1 cellular context compared by ENCODE assay signal in the genomic region with DNA sequence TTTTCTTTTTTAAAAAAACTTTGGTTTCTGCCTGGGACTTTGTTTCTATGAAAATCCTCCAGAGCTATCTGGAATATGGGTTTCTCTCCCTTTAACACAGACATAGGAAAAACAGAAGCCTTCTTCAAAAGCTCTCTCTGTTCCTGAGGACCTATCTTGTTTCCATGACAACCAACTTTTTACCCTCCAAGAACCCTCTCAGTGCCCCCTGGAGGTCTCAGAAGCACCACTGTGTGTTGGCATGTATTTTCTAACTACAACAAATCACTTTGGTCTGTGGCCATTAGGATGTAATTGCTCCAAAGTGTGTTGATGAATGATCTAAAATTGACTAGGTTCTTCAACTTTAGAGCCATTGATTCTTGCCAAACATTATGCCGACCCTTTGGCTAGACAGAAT.
TF ChIP-seq lines count a peak whose summit lies in the region.

No MANE protein-coding gene starts in this region.

TF ChIP-seq in GM23338, 12 proteins besides CTCF, POLR2A, EP300 and RAD21:
- no peak for TF ChIP-seq STAT1 (IDR thresholded peaks at IDR 0.05; ENCODE audit: unreplicated experiment)
- TF ChIP-seq ZNF114 (CRISPR knock-in tag; IDR thresholded peaks at IDR 0.05), result no peak
- TF ChIP-seq EZH2phosphoT487 (IDR thresholded peaks at IDR 0.05; ENCODE audit: unreplicated experiment), result no peak
- no peak for TF ChIP-seq ZNF331 (CRISPR knock-in tag; IDR thresholded peaks at IDR 0.05; ENCODE audit: low read depth)
- no peak for TF ChIP-seq JUNB (IDR thresholded peaks at IDR 0.05; ENCODE audit: unreplicated experiment)
- no peak for TF ChIP-seq CREB1 (CRISPR knock-in tag; IDR thresholded peaks at IDR 0.05; ENCODE audit: low read depth)
- TF ChIP-seq, protein P1, sequence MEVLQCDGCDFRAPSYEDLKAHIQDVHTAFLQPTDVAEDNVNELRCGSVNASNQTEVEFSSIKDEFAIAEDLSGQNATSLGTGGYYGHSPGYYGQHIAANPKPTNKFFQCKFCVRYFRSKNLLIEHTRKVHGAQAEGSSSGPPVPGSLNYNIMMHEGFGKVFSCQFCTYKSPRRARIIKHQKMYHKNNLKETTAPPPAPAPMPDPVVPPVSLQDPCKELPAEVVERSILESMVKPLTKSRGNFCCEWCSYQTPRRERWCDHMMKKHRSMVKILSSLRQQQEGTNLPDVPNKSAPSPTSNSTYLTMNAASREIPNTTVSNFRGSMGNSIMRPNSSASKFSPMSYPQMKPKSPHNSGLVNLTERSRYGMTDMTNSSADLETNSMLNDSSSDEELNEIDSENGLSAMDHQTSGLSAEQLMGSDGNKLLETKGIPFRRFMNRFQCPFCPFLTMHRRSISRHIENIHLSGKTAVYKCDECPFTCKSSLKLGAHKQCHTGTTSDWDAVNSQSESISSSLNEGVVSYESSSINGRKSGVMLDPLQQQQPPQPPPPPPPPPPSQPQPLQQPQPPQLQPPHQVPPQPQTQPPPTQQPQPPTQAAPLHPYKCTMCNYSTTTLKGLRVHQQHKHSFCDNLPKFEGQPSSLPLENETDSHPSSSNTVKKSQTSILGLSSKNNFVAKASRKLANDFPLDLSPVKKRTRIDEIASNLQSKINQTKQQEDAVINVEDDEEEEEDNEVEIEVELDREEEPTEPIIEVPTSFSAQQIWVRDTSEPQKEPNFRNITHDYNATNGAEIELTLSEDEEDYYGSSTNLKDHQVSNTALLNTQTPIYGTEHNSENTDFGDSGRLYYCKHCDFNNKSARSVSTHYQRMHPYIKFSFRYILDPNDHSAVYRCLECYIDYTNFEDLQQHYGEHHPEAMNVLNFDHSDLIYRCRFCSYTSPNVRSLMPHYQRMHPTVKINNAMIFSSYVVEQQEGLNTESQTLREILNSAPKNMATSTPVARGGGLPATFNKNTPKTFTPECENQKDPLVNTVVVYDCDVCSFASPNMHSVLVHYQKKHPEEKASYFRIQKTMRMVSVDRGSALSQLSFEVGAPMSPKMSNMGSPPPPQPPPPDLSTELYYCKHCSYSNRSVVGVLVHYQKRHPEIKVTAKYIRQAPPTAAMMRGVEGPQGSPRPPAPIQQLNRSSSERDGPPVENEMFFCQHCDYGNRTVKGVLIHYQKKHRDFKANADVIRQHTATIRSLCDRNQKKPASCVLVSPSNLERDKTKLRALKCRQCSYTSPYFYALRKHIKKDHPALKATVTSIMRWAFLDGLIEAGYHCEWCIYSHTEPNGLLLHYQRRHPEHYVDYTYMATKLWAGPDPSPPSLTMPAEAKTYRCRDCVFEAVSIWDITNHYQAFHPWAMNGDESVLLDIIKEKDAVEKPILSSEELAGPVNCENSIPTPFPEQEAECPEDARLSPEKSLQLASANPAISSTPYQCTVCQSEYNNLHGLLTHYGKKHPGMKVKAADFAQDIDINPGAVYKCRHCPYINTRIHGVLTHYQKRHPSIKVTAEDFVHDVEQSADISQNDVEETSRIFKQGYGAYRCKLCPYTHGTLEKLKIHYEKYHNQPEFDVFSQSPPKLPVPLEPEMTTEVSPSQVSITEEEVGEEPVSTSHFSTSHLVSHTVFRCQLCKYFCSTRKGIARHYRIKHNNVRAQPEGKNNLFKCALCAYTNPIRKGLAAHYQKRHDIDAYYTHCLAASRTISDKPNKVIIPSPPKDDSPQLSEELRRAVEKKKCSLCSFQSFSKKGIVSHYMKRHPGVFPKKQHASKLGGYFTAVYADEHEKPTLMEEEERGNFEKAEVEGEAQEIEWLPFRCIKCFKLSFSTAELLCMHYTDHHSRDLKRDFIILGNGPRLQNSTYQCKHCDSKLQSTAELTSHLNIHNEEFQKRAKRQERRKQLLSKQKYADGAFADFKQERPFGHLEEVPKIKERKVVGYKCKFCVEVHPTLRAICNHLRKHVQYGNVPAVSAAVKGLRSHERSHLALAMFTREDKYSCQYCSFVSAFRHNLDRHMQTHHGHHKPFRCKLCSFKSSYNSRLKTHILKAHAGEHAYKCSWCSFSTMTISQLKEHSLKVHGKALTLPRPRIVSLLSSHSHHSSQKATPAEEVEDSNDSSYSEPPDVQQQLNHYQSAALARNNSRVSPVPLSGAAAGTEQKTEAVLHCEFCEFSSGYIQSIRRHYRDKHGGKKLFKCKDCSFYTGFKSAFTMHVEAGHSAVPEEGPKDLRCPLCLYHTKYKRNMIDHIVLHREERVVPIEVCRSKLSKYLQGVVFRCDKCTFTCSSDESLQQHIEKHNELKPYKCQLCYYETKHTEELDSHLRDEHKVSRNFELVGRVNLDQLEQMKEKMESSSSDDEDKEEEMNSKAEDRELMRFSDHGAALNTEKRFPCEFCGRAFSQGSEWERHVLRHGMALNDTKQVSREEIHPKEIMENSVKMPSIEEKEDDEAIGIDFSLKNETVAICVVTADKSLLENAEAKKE (CRISPR knock-in tag; IDR thresholded peaks at IDR 0.05), result no peak
- TF ChIP-seq, protein P2, sequence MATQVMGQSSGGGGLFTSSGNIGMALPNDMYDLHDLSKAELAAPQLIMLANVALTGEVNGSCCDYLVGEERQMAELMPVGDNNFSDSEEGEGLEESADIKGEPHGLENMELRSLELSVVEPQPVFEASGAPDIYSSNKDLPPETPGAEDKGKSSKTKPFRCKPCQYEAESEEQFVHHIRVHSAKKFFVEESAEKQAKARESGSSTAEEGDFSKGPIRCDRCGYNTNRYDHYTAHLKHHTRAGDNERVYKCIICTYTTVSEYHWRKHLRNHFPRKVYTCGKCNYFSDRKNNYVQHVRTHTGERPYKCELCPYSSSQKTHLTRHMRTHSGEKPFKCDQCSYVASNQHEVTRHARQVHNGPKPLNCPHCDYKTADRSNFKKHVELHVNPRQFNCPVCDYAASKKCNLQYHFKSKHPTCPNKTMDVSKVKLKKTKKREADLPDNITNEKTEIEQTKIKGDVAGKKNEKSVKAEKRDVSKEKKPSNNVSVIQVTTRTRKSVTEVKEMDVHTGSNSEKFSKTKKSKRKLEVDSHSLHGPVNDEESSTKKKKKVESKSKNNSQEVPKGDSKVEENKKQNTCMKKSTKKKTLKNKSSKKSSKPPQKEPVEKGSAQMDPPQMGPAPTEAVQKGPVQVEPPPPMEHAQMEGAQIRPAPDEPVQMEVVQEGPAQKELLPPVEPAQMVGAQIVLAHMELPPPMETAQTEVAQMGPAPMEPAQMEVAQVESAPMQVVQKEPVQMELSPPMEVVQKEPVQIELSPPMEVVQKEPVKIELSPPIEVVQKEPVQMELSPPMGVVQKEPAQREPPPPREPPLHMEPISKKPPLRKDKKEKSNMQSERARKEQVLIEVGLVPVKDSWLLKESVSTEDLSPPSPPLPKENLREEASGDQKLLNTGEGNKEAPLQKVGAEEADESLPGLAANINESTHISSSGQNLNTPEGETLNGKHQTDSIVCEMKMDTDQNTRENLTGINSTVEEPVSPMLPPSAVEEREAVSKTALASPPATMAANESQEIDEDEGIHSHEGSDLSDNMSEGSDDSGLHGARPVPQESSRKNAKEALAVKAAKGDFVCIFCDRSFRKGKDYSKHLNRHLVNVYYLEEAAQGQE (IDR thresholded peaks at IDR 0.05; ENCODE audit: unreplicated experiment), result no peak
- no peak for TF ChIP-seq NANOG (IDR thresholded peaks at IDR 0.05; ENCODE audit: borderline replicate concordance)
- no peak for TF ChIP-seq EZH2 (IDR thresholded peaks at IDR 0.05; ENCODE audit: low read depth, unreplicated experiment)
- TF ChIP-seq POLR2AphosphoS5 (IDR thresholded peaks at IDR 0.05; ENCODE audit: low read depth), result no peak
- TF ChIP-seq, protein P3, sequence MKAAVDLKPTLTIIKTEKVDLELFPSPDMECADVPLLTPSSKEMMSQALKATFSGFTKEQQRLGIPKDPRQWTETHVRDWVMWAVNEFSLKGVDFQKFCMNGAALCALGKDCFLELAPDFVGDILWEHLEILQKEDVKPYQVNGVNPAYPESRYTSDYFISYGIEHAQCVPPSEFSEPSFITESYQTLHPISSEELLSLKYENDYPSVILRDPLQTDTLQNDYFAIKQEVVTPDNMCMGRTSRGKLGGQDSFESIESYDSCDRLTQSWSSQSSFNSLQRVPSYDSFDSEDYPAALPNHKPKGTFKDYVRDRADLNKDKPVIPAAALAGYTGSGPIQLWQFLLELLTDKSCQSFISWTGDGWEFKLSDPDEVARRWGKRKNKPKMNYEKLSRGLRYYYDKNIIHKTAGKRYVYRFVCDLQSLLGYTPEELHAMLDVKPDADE (IDR thresholded peaks at IDR 0.05), result no peak
